1 cellular context compared by ENCODE assay signal in genomic region chr4:126046081-126046614, GRCh38.
TF ChIP-seq lines count a peak whose summit lies in the region.

No MANE protein-coding gene starts in this region.

TF ChIP-seq in K562, 482 proteins besides CTCF, POLR2A, EP300 and RAD21 (continued from another document):
- no peak for TF ChIP-seq ZBTB49 (CRISPR knock-in tag; IDR thresholded peaks at IDR 0.05; ENCODE audit: borderline replicate concordance)
